In genomic region chr10:27742195-27742925, GRCh38 we compare ENCODE assay signal across 9 cellular contexts. TPM values are rescaled to one million over a fixed set of nuclear protein-coding genes. Genes with fewer than 3 reads are reported as not detected.
DNase-seq lines count a peak whose midpoint lies in the region; ATAC-seq lines count a peak whose summit lies in the region.
"Had no signal": no experiment of that assay in that cellular context is flagged by ENCODE, and none has a peak within 500 bp of the region (broad histone marks: within the 10 kb centered on the region; RNA-seq: fewer than 3 reads in every experiment).

No MANE protein-coding gene starts in this region.

- no peaks in the 10 kb centered on the region for H3K9me3 ChIP-seq in ectodermal cell (ENCODE audit: control insufficient read depth, low read length)

- peaks cover 79% of the 10 kb centered on the region for H3K27me3 ChIP-seq in ectodermal cell (ENCODE audit: control insufficient read depth, insufficient read depth, low read length, poor library complexity, severe bottlenecking)

- no peaks in the 10 kb centered on the region for H3K36me3 Mint-ChIP-seq in activated CD4-positive, alpha-beta memory T cell treated with anti-CD3 and anti-CD28 coated beads, Interleukin-2, amount 10 ng/mL, durations not matched to agents 7 days and 5 days (ENCODE audit: low read depth)

- H3K4me3 Mint-ChIP-seq in activated CD4-positive, alpha-beta memory T cell treated with anti-CD3 and anti-CD28 coated beads, Interleukin-2, amount 10 ng/mL, durations not matched to agents 7 days and 5 days, result peak overlapping the region; percentile 65

- POLR2A ChIA-PET in activated CD4-positive, alpha-beta memory T cell treated with anti-CD3 and anti-CD28 coated beads, Interleukin-2, amount 10 ng/mL, durations not matched to agents 7 days and 5 days (lab: Charles Lee), result interaction anchor here (1.1 to 1.6 kb wide), 4 partner anchors 238 to 790 kb away, joined by 3 to 6 read pairs (median 4); partner anchors contain the start of genes RAB18 and WAC

- H3K27me3 Mint-ChIP-seq in activated CD4-positive, alpha-beta memory T cell treated with anti-CD3 and anti-CD28 coated beads, Interleukin-2, amount 10 ng/mL, durations not matched to agents 7 days and 5 days, result peaks cover 72% of the 10 kb centered on the region

- DNase-seq in NCI-H146 (lab: John Stamatoyannopoulos, UW) (peak; percentile 51), NCI-H146 treated with DMSO at 0.1 percent for 48 hours (lab: John Stamatoyannopoulos, UW; ENCODE audit: unreplicated experiment) (no peak), NCI-H2227 (lab: John Stamatoyannopoulos, UW; ENCODE audit: unreplicated experiment) (peak; percentile 75), lung microvascular endothelial cell (ENCODE audit: low read depth in 2 of 2) (peak; percentile 78 to 85)
- peak; percentile 85 for DNase-seq in activated CD4-positive, alpha-beta memory T cell treated with anti-CD3 and anti-CD28 coated beads, Interleukin-2, amount 10 ng/mL, durations not matched to agents 7 days and 5 days
- DNase-seq in stimulated activated CD4-positive, alpha-beta T cell treated with anti-CD3 and anti-CD28 coated beads, Interleukin-4, amount 100 ng/mL, for 48 hours (ENCODE audit: low read depth in 2 of 2), result peak; percentile 73 to 78
- DNase-seq: DND-41 had no signal

- H3K36me3 ChIP-seq in ectodermal cell (ENCODE audit: control insufficient read depth, insufficient read depth, low read length), result no peaks in the 10 kb centered on the region

- no peak overlapping the region for H3K27ac Mint-ChIP-seq in activated CD4-positive, alpha-beta memory T cell treated with anti-CD3 and anti-CD28 coated beads, Interleukin-2, amount 10 ng/mL, durations not matched to agents 7 days and 5 days

- CTCF ChIA-PET in activated CD4-positive, alpha-beta memory T cell treated with anti-CD3 and anti-CD28 coated beads, Interleukin-2, amount 10 ng/mL, durations not matched to agents 7 days and 5 days (lab: Charles Lee), result interaction anchor here (0.6 to 4.8 kb wide), 13 partner anchors 8 to 837 kb away, joined by 3 to 27 read pairs (median 3); partner anchors contain the start of gene MPP7

- no peak overlapping the region for H3K27ac ChIP-seq in ectodermal cell (ENCODE audit: insufficient read depth, low read depth, low read length, poor library complexity, severe bottlenecking)

- no peaks in the 10 kb centered on the region for H3K9me3 Mint-ChIP-seq in activated CD4-positive, alpha-beta memory T cell treated with anti-CD3 and anti-CD28 coated beads, Interleukin-2, amount 10 ng/mL, durations not matched to agents 7 days and 5 days

- peaks cover 13% of the 10 kb centered on the region for H3K4me1 ChIP-seq in ectodermal cell (ENCODE audit: control insufficient read depth, insufficient read depth, low read length)

- WGBS in ectodermal cell, 2 experiments, result 0% methylated on average over 71 of the region's 71 CpGs

- peak overlapping the region; percentile 54 for H3K4me3 ChIP-seq in ectodermal cell (ENCODE audit: insufficient read depth, low read depth, low read length)

- ATAC-seq in HG02970 (IDR thresholded peaks at IDR 0.05; ENCODE audit: low FRiP score, unreplicated experiment), result peak; percentile 92

- peaks cover 40% of the 10 kb centered on the region for H3K4me1 Mint-ChIP-seq in activated CD4-positive, alpha-beta memory T cell treated with anti-CD3 and anti-CD28 coated beads, Interleukin-2, amount 10 ng/mL, durations not matched to agents 7 days and 5 days

RNA-seq across cellular contexts. Expression of gene MKX, which starts 3.3 kb away (rescaled TPM):
- under 1 TPM in 1 of 2 experiments, not detected in 1; 0.23 TPM for total RNA-seq in activated CD4-positive, alpha-beta memory T cell treated with anti-CD3 and anti-CD28 coated beads, Interleukin-2, amount 10 ng/mL, durations not matched to agents 7 days and 5 days
- not detected for polyA plus RNA-seq in ectodermal cell (2013, experiment 1 of 4)
- not detected for polyA plus RNA-seq in ectodermal cell (2013, experiment 2 of 4)
- not detected for polyA plus RNA-seq in ectodermal cell (2013, experiment 3 of 4)
- polyA plus RNA-seq in ectodermal cell (2013, experiment 4 of 4), result not detected
- total RNA-seq in lung microvascular endothelial cell, result 0.20 TPM in 1 of 2 replicates, not detected in the other
